Comparison of ENCODE assay signal across 19 cellular contexts in genomic region chr3:178140491-178140890, GRCh38.
A peak's percentile ranks its signal among the peaks of the same experiment; 100 is the strongest.
DNase-seq lines count a peak whose midpoint lies in the region; ATAC-seq, FAIRE-seq and TF ChIP-seq lines count a peak whose summit lies in the region.
"Had no signal": no experiment of that assay in that cellular context is flagged by ENCODE, and none has a peak within 500 bp of the region (broad histone marks: within the 10 kb centered on the region; RNA-seq: fewer than 3 reads in every experiment).

No MANE protein-coding gene starts in this region.

- no peak overlapping the region for H2BK15ac ChIP-seq in neuronal stem cell (ENCODE audit: low read length)

- H4K8ac ChIP-seq in neuronal stem cell (ENCODE audit: low read depth, low read length) = no peak overlapping the region

- H3K27me3 Mint-ChIP-seq in activated T-cell treated with anti-CD3 and anti-CD28 coated beads, Interleukin-2, amount 50 U/mL, for 72 hours (ENCODE audit: low read depth) = no peaks in the 10 kb centered on the region
- H3K27me3 Mint-ChIP-seq in osteocyte (ENCODE audit: unreplicated experiment) = no peaks in the 10 kb centered on the region
- H3K27me3 Mint-ChIP-seq: activated B cell treated with CpG ODN at 0.5 μM for 24 hours had no signal

- H3K4ac ChIP-seq in neuronal stem cell (ENCODE audit: low read length) = no peak overlapping the region

- H2BK120ac ChIP-seq in neuronal stem cell (ENCODE audit: low read depth, low read length) = no peak overlapping the region

- peak; percentile 78 for FAIRE-seq in endometrium (lab: Jason Lieb, UNC)
- FAIRE-seq: colon had no signal

- no peak for TF ChIP-seq CTCF in osteocyte (IDR thresholded peaks at IDR 0.05)

- H3K36me3 ChIP-seq in neuronal stem cell (replicated peaks in 1 of 2; ENCODE audit: control insufficient read depth in 2 of 2, insufficient read depth in 2 of 2, low read length in 2 of 2) = no peaks in the 10 kb centered on the region
- H3K36me3 ChIP-seq: heart right ventricle, sigmoid colon, thoracic aorta had no signal

- no peak overlapping the region for H3K14ac ChIP-seq in neuronal stem cell (ENCODE audit: low read length)

- H3K9me3 ChIP-seq in neuronal stem cell (replicated peaks in 1 of 2; ENCODE audit: control insufficient read depth in 2 of 2, insufficient read depth in 1 of 2, low read depth in 1 of 2, low read length in 2 of 2) = no peaks in the 10 kb centered on the region
- H3K9me3 ChIP-seq: heart right ventricle, sigmoid colon, thoracic aorta had no signal

- no peak overlapping the region for H2BK12ac ChIP-seq in neuronal stem cell (ENCODE audit: low read length)

- no peak overlapping the region for H3K27ac ChIP-seq in neuronal stem cell (replicated peaks; ENCODE audit: low read length)
- H3K27ac ChIP-seq: epithelial cell of prostate, heart right ventricle, thoracic aorta had no signal

- no peaks in the 10 kb centered on the region for H3K4me1 Mint-ChIP-seq in activated T-cell treated with anti-CD3 and anti-CD28 coated beads, Interleukin-2, amount 50 U/mL, for 72 hours (ENCODE audit: low read depth)
- peaks cover 13% of the 10 kb centered on the region for H3K4me1 Mint-ChIP-seq in osteocyte (ENCODE audit: unreplicated experiment)
- H3K4me1 Mint-ChIP-seq: activated B cell treated with CpG ODN at 0.5 μM for 24 hours had no signal

- H3K27ac Mint-ChIP-seq in activated T-cell treated with anti-CD3 and anti-CD28 coated beads, Interleukin-2, amount 50 U/mL, for 72 hours = no peak overlapping the region
- no peak overlapping the region for H3K27ac Mint-ChIP-seq in osteocyte (ENCODE audit: unreplicated experiment)
- H3K27ac Mint-ChIP-seq: activated B cell treated with CpG ODN at 0.5 μM for 24 hours had no signal

- no peak overlapping the region for H4K91ac ChIP-seq in neuronal stem cell (ENCODE audit: low read depth, low read length, poor library complexity)

- no peaks in the 10 kb centered on the region for H3K79me1 ChIP-seq in neuronal stem cell (ENCODE audit: low read depth, low read length)

- ATAC-seq in activated T-cell treated with anti-CD3 and anti-CD28 coated beads, Interleukin-2, amount 50 U/mL, for 72 hours (replicated peaks in 1 of 2) = no peak
- ATAC-seq in HG03139 (IDR thresholded peaks at IDR 0.05; ENCODE audit: unreplicated experiment) = no peak
- ATAC-seq: heart right ventricle had no signal

- H3K36me3 Mint-ChIP-seq in activated T-cell treated with anti-CD3 and anti-CD28 coated beads, Interleukin-2, amount 50 U/mL, for 72 hours (ENCODE audit: insufficient read depth in 2 of 2) = no peaks in the 10 kb centered on the region
- H3K36me3 Mint-ChIP-seq in osteocyte (ENCODE audit: unreplicated experiment) = no peaks in the 10 kb centered on the region

- H3K4me2 ChIP-seq in neuronal stem cell (ENCODE audit: insufficient read depth, low read length, poor library complexity, severe bottlenecking) = no peak overlapping the region

- H3K18ac ChIP-seq in neuronal stem cell (ENCODE audit: low read length) = no peak overlapping the region

- DNase-seq in DMS53 (lab: John Stamatoyannopoulos, UW) (peak; percentile 80), NCI-H748 treated with DMSO at 0.1 percent for 48 hours (lab: John Stamatoyannopoulos, UW) (peak; percentile 71), neuronal stem cell (ENCODE audit: low spot score) (no peak), osteocyte (ENCODE audit: extremely low spot score, unreplicated experiment) (no peak)
- no peak for DNase-seq in activated T-cell treated with anti-CD3 and anti-CD28 coated beads, Interleukin-2, amount 50 U/mL, for 72 hours
- DNase-seq in stimulated activated naive CD4-positive, alpha-beta T cell treated with Interleukin-2 at 50 U/mL for 16 hours (lab: John Stamatoyannopoulos, UW) = no peak
- DNase-seq: activated B cell treated with CpG ODN at 0.5 μM for 24 hours; activated effector memory CD4-positive, alpha-beta T cell treated with Interleukin-2 at 50 U/mL for 16 hours; heart right ventricle; islet precursor cell; NCI-H2081 treated with DMSO at 0.1 percent for 48 hours; sigmoid colon; stimulated activated CD4-positive, alpha-beta T cell treated with anti-CD3 and anti-CD28 coated beads, Interleukin-4, amount 100 ng/mL, for 24 hours; T-helper 1 cell had no signal

- no peak overlapping the region for H3K4me3 Mint-ChIP-seq in activated T-cell treated with anti-CD3 and anti-CD28 coated beads, Interleukin-2, amount 50 U/mL, for 72 hours
- H3K4me3 Mint-ChIP-seq in osteocyte (ENCODE audit: unreplicated experiment) = no peak overlapping the region
- H3K4me3 Mint-ChIP-seq: activated B cell treated with CpG ODN at 0.5 μM for 24 hours had no signal

- H3K4me3 ChIP-seq in neuronal stem cell (ENCODE audit: low read length in 2 of 2) = no peak overlapping the region
- H3K4me3 ChIP-seq: heart right ventricle, sigmoid colon, thoracic aorta had no signal

- peaks cover 0 to 2% of the 10 kb centered on the region in 2 donors for H3K4me1 ChIP-seq in neuronal stem cell (ENCODE audit: control insufficient read depth in 2 of 2, insufficient read depth in 1 of 2, low read depth in 1 of 2, low read length in 2 of 2)

- no peak overlapping the region for H2BK5ac ChIP-seq in neuronal stem cell (ENCODE audit: low read length)

- H3K9ac ChIP-seq in neuronal stem cell (ENCODE audit: low read depth, low read length, poor library complexity) = no peak overlapping the region

- no peaks in the 10 kb centered on the region for H3K27me3 ChIP-seq in neuronal stem cell (ENCODE audit: control insufficient read depth in 3 of 3, insufficient read depth in 3 of 3, low read depth in 1 of 3, low read length in 3 of 3)
- H3K27me3 ChIP-seq: heart right ventricle, sigmoid colon had no signal

- H3K23ac ChIP-seq in neuronal stem cell (ENCODE audit: low read depth, low read length, poor library complexity) = no peak overlapping the region

- H3K9me3 Mint-ChIP-seq in activated T-cell treated with anti-CD3 and anti-CD28 coated beads, Interleukin-2, amount 50 U/mL, for 72 hours = peaks cover 0 to 4% of the 10 kb centered on the region in 2 donors
- H3K9me3 Mint-ChIP-seq in osteocyte (ENCODE audit: unreplicated experiment) = no peaks in the 10 kb centered on the region

- H2AK5ac ChIP-seq in neuronal stem cell (ENCODE audit: low read depth, low read length) = no peak overlapping the region

- no CpG with 5 or more reads among the region's 2 CpGs for WGBS in neuronal stem cell (ENCODE audit: extremely low coverage in 2 of 2, insufficient read length in 2 of 2, insufficient replicate concordance in 1 of 2), 2 donors

- H2AFZ ChIP-seq in neuronal stem cell (ENCODE audit: low read length) = peak overlapping the region; percentile 10

Comparison
In these comparisons a context has a peak if more than half of its experiments do, and no peak if none do; other contexts are left out.
1. DNase-seq: peak in DMS53 (single experiment) and NCI-H748 treated with DMSO at 0.1 percent for 48 hours (single experiment); none in neuronal stem cell (single experiment), activated T-cell treated with anti-CD3 and anti-CD28 coated beads, Interleukin-2, amount 50 U/mL, for 72 hours (0 of 2), osteocyte (single experiment) and stimulated activated naive CD4-positive, alpha-beta T cell treated with Interleukin-2 at 50 U/mL for 16 hours (single experiment).